ENCODE assay signal across 13 cellular contexts in the genomic region with DNA sequence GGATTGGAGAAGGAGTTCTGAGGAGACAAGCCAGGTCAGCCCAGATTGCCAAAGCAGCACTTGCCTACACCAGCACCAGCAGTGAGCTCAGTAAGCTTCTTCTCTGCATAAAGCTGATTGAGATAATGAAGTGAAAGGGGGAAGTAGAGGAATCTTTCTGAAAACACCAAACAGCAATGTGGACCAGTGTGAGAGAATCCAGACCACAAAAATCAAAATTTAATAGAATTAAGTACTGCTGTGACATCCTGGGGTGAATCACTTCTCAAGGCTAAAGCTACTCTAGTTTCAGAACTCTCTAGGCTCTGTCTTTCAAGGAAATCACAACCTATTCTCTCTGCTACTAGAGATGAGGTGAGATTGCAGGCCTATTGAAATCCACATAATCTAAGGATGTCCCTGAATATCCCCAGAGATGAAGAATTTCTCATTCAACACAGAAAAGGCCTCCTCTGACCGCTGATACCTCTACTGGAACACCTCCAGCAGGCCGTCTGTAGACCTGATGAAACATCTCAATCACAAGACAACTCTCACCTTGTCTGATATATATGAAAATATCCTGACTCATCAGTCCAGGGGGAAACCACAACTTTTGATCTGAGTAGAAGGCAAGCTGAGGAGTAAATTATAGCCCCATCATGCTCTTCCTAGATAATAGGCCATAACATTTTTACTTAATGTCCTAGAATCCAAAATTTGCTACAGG. TPM values are rescaled to one million over a fixed set of nuclear protein-coding genes. Genes with fewer than 3 reads are reported as not detected.
DNase-seq lines count a peak whose midpoint lies in the region; ATAC-seq and TF ChIP-seq lines count a peak whose summit lies in the region.
"Had no signal": no experiment of that assay in that cellular context is flagged by ENCODE, and none has a peak within 500 bp of the region (broad histone marks: within the 10 kb centered on the region; RNA-seq: fewer than 3 reads in every experiment).

A gene (minus strand): TSS at position 127 of the 709 bp plus-strand sequence. CDS start 141 bp downstream, outside the sequence.

- ATAC-seq in GM18861 (IDR thresholded peaks at IDR 0.05; ENCODE audit: unreplicated experiment) (peak; percentile 51), GM21526 (IDR thresholded peaks at IDR 0.05; ENCODE audit: low FRiP score, unreplicated experiment) (peak; percentile 57), HG03342 (IDR thresholded peaks at IDR 0.05; ENCODE audit: unreplicated experiment) (peak; percentile 64)
- ATAC-seq: HCT116, Panc1 had no signal

- H3K4me1 ChIP-seq in right atrium auricular region = no peaks in the 10 kb centered on the region
- no peaks in the 10 kb centered on the region for H3K4me1 ChIP-seq in effector memory CD4-positive, alpha-beta T cell (ENCODE audit: control insufficient read depth, insufficient read depth, low read length, poor library complexity, severe bottlenecking)

- no peaks in the 10 kb centered on the region for H3K9me3 ChIP-seq in right atrium auricular region
- no peaks in the 10 kb centered on the region for H3K9me3 ChIP-seq in effector memory CD4-positive, alpha-beta T cell (ENCODE audit: control insufficient read depth, low read length)
- H3K9me3 ChIP-seq: neutrophil had no signal

- DNase-seq in kidney tubule cell (ENCODE audit: low spot score) (peak; percentile 22), right atrium auricular region (ENCODE audit: low spot score) (no peak)
- no peak for DNase-seq in effector memory CD4-positive, alpha-beta T cell
- DNase-seq in stimulated activated CD4-positive, alpha-beta T cell treated with anti-CD3 and anti-CD28 coated beads, Interleukin-2, amount 100 ng/mL, for 24 hours = no peak
- DNase-seq: activated CD4-positive, CD25-positive, alpha-beta regulatory T cell treated with anti-CD3 and anti-CD28 coated beads, Interleukin-2, amount 50 U/mL, for 72 hours; immature natural killer cell; NCI-H1105 had no signal

- no peaks in the 10 kb centered on the region for H3K36me3 ChIP-seq in right atrium auricular region
- no peaks in the 10 kb centered on the region for H3K36me3 ChIP-seq in effector memory CD4-positive, alpha-beta T cell (ENCODE audit: control insufficient read depth, insufficient read depth, low read length)
- H3K36me3 ChIP-seq: neutrophil had no signal

- no peaks in the 10 kb centered on the region for H3K27me3 ChIP-seq in right atrium auricular region
- no peaks in the 10 kb centered on the region for H3K27me3 ChIP-seq in effector memory CD4-positive, alpha-beta T cell (replicated peaks; ENCODE audit: control insufficient read depth, insufficient read depth, low read length, poor library complexity, severe bottlenecking)

- H3K4me3 ChIP-seq in right atrium auricular region = no peak within 1 kb of the TSS
- H3K4me3 ChIP-seq in effector memory CD4-positive, alpha-beta T cell (ENCODE audit: insufficient read depth, low read depth, low read length, poor library complexity, severe bottlenecking) = no peak within 1 kb of the TSS

- H3K27ac ChIP-seq in right atrium auricular region = no peak within 1 kb of the TSS
- H3K27ac ChIP-seq in effector memory CD4-positive, alpha-beta T cell (ENCODE audit: insufficient read depth, low read length, poor library complexity, severe bottlenecking) = no peak within 1 kb of the TSS
- H3K27ac ChIP-seq: neutrophil had no signal

- no peak for TF ChIP-seq CTCF in right atrium auricular region (IDR thresholded peaks at IDR 0.05)

RNA-seq across cellular contexts. Expression of the gene that starts here (rescaled TPM):
- not detected for total RNA-seq in right atrium auricular region
